ENCODE assay signal across 18 cellular contexts in the genomic region with DNA sequence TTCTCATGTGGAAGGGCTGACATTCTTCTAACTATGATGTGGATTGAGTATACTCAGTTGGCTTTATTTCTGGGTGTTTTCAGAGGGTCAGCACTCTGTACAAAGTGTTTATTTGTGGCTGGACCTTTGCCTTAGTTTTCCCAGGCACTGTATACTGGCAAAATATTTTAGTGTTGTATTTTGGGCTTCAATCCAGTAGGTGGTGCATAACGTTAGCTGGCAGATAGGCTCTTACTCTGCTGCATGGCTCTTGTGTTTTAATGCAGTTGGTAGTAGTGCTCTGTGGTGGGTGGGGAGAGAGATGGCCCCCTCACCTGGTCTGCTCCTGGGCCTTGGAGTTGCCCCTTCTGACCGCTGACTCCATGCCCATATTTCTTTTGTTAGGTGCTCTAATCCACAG.
DNase-seq lines count a peak whose midpoint lies in the region; ATAC-seq, FAIRE-seq and TF ChIP-seq lines count a peak whose summit lies in the region.
"Had no signal": no experiment of that assay in that cellular context is flagged by ENCODE, and none has a peak within 500 bp of the region (broad histone marks: within the 10 kb centered on the region; RNA-seq: fewer than 3 reads in every experiment).

No MANE protein-coding gene starts in this region.

- peaks cover 13% of the 10 kb centered on the region for H3K9me3 Mint-ChIP-seq in activated T-cell treated with anti-CD3 and anti-CD28 coated beads, Interleukin-2, amount 50 U/mL, for 24 hours

- H3K27ac Mint-ChIP-seq in activated T-cell treated with anti-CD3 and anti-CD28 coated beads, Interleukin-2, amount 50 U/mL, for 24 hours = no peak overlapping the region
- H3K27ac Mint-ChIP-seq: activated CD4-positive, alpha-beta T cell treated with anti-CD3 and anti-CD28 coated beads for 36 hours; immature natural killer cell had no signal

- WGBS in pancreas, 2 donors = 31 to 39% methylated on average over 2 of the region's 2 CpGs

- no peaks in the 10 kb centered on the region for H3K9me3 ChIP-seq in pancreas

- H3K4me3 Mint-ChIP-seq in activated T-cell treated with anti-CD3 and anti-CD28 coated beads, Interleukin-2, amount 50 U/mL, for 24 hours = no peak overlapping the region
- H3K4me3 Mint-ChIP-seq: activated CD4-positive, alpha-beta T cell treated with anti-CD3 and anti-CD28 coated beads for 36 hours; immature natural killer cell had no signal

- peak in 3 of 4 donors; percentile 44 to 81 (median 71) for ATAC-seq in pancreas
- ATAC-seq: activated CD4-positive, alpha-beta T cell treated with anti-CD3 and anti-CD28 coated beads for 36 hours had no signal

- H3K27me3 ChIP-seq in pancreas = no peaks in the 10 kb centered on the region

- FAIRE-seq in pancreas (lab: Jason Lieb, UNC) (no peak), D721Med (lab: Jason Lieb, UNC) (no peak)
- FAIRE-seq: astrocyte, HTR-8/SVneo had no signal

- no peaks in the 10 kb centered on the region for H3K4me1 ChIP-seq in pancreas

- H3K4me3 ChIP-seq in LNCaP clone FGC (ENCODE audit: low read depth, low read length) (no peak overlapping the region), pancreas (no peak overlapping the region)

- H3K4me1 Mint-ChIP-seq in activated T-cell treated with anti-CD3 and anti-CD28 coated beads, Interleukin-2, amount 50 U/mL, for 24 hours (ENCODE audit: low read depth) = no peaks in the 10 kb centered on the region
- H3K4me1 Mint-ChIP-seq: activated CD4-positive, alpha-beta T cell treated with anti-CD3 and anti-CD28 coated beads for 36 hours; immature natural killer cell had no signal

- H3K27me3 Mint-ChIP-seq in activated T-cell treated with anti-CD3 and anti-CD28 coated beads, Interleukin-2, amount 50 U/mL, for 24 hours = no peaks in the 10 kb centered on the region
- H3K27me3 Mint-ChIP-seq: activated CD4-positive, alpha-beta T cell treated with anti-CD3 and anti-CD28 coated beads for 36 hours had no signal

- no peaks in the 10 kb centered on the region for H3K36me3 Mint-ChIP-seq in activated T-cell treated with anti-CD3 and anti-CD28 coated beads, Interleukin-2, amount 50 U/mL, for 24 hours (ENCODE audit: low read depth)
- H3K36me3 Mint-ChIP-seq: immature natural killer cell had no signal

- intact Hi-C loops in pancreas (cut with DNase I) = no loop called here

- peak; percentile 51 for TF ChIP-seq CTCF in LNCaP clone FGC (IDR thresholded peaks at IDR 0.05; ENCODE audit: control insufficient read depth, extremely low read depth, insufficient read depth)
- no peak for TF ChIP-seq CTCF in pancreas (IDR thresholded peaks at IDR 0.05)
- no peak for TF ChIP-seq CTCF in D721Med (IDR thresholded peaks at IDR 0.05; ENCODE audit: insufficient read depth, missing control alignments)

- no peaks in the 10 kb centered on the region for H3K36me3 ChIP-seq in pancreas

- DNase-seq in NCI-H82 (lab: John Stamatoyannopoulos, UW) (peak; percentile 52), NCI-H82 treated with DMSO at 0.1 percent for 48 hours (lab: John Stamatoyannopoulos, UW; ENCODE audit: unreplicated experiment) (no peak), LNCaP clone FGC (ENCODE audit: low read depth) (peak; percentile 25), astrocyte of the hippocampus (ENCODE audit: low read depth, low spot score) (peak; percentile 5), pancreas (no peak), NCI-H524 treated with DMSO at 0.1 percent for 48 hours (lab: John Stamatoyannopoulos, UW) (no peak), D721Med (ENCODE audit: insufficient read length, low spot score) (no peak)
- DNase-seq in activated T-cell treated with anti-CD3 and anti-CD28 coated beads, Interleukin-2, amount 50 U/mL, for 24 hours = no peak
- DNase-seq: activated CD4-positive, alpha-beta T cell treated with anti-CD3 and anti-CD28 coated beads for 36 hours; DMS153; foreskin fibroblast; GOT3; immature natural killer cell; NCI-H1436; NCI-H510A; stimulated activated CD4-positive, alpha-beta T cell treated with anti-CD3 and anti-CD28 coated beads, Interleukin-2, amount 100 ng/mL, for 24 hours had no signal

- H3K27ac ChIP-seq in pancreas = no peak overlapping the region

Comparison
In these comparisons a context has a peak if more than half of its experiments do, and no peak if none do; other contexts are left out.
1. DNase-seq: peak in NCI-H82 (single experiment), LNCaP clone FGC (single experiment) and astrocyte of the hippocampus (single experiment); none in NCI-H82 treated with DMSO at 0.1 percent for 48 hours (single experiment), pancreas (0 of 6), NCI-H524 treated with DMSO at 0.1 percent for 48 hours (single experiment), D721Med (single experiment) and activated T-cell treated with anti-CD3 and anti-CD28 coated beads, Interleukin-2, amount 50 U/mL, for 24 hours (single experiment).